ENCODE assay signal across 10 cellular contexts in genomic region chr6:132690678-132691077, GRCh38. TPM values are rescaled to one million over a fixed set of nuclear protein-coding genes. Genes with fewer than 3 reads are reported as not detected.
"Had no signal": no experiment of that assay in that cellular context is flagged by ENCODE, and none has a peak within 500 bp of the region (broad histone marks: within the 10 kb centered on the region; RNA-seq: fewer than 3 reads in every experiment).

No MANE protein-coding gene starts in this region.

- H3K36me3 ChIP-seq: HAP-1 had no signal

- H3K27ac ChIP-seq: HL-60 had no signal

- H3K4me1 Mint-ChIP-seq: GM23338, IgD-negative memory B cell had no signal

- H3K4me3 Mint-ChIP-seq: GM23338, HFFc6, IgD-negative memory B cell had no signal

- DNase-seq: H7, HFFc6 had no signal

- ATAC-seq: GM23338, HCT116, HepG2 had no signal

- H3K4me2 ChIP-seq: GM23338 had no signal

- H3K9me3 ChIP-seq: HAP-1 had no signal

- H3K4me1 ChIP-seq: HAP-1 had no signal

- H3K4me3 ChIP-seq: GM23338, HAP-1 had no signal

- H3K27ac Mint-ChIP-seq: GM23338, HFFc6, IgD-negative memory B cell had no signal

- H3K36me3 Mint-ChIP-seq: IgD-negative memory B cell had no signal

- H2AFZ ChIP-seq: GM23338 had no signal

RNA-seq across cellular contexts. Expression of gene VNN1, which starts 23.2 kb away (rescaled TPM):
- total RNA-seq: GM23338, H4, H7 had no signal

RNA-seq across cellular contexts. Expression of gene TAAR1, which starts 31.7 kb away (rescaled TPM):
- total RNA-seq: GM23338, H4, H7, HepG2, HFFc6, HT1080 had no signal
